In genomic region chr6:15317934-15318902, GRCh38 we compare ENCODE assay signal across 1 cellular context.
TF ChIP-seq lines count a peak whose summit lies in the region.

No MANE protein-coding gene starts in this region.

TF ChIP-seq in H1, 55 proteins besides CTCF, POLR2A, EP300 and RAD21 (continued from another document):
- TF ChIP-seq CEBPB (IDR thresholded peaks at IDR 0.05; ENCODE audit: low read depth, low read length) (no peak), CHD7 (IDR thresholded peaks at IDR 0.05; ENCODE audit: insufficient replicate concordance, low read length) (no peak), SP1 (IDR thresholded peaks at IDR 0.05; ENCODE audit: low read depth, low read length) (no peak)
TF ChIP-seq in H1: peak in this region for 2.
